ENCODE assay signal across 1 cellular context in the genomic region with DNA sequence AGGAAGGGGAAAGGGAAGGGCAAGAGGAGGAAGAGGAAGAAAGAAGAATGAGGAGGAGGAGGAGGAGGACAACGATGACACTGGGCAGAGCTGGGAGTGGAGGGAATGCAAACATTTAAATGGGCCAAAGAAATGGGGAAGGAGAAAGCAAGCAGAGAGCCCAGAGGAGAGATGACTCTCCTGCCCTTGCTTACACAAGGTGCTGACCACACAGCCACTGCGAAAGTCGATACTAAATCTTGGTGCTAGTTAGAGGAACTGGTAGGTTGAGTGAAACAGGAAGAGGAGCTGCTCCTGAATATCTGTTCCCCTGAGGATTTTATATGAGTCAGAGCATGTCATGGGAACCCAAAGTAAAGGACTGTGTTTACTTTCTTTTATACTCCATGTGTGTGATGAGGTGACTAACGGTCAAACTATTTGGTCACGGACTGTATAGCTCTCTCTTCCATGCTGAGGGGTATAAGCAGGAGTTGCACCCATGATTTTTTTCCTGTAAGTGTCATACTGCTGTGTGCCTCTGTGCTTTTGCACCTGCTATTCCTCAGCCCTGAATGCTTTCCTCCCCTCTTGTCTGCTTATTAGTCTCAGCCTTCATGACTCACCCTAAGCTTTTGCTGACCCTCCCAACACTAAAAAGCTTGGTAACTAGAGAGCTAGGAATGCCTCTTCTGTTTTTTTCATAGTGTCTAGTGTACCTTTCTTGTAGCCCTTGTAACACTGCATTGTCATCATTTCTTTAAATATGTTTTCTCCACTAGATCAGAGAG.
TF ChIP-seq lines count a peak whose summit lies in the region.

No MANE protein-coding gene starts in this region.

TF ChIP-seq in K562, 482 proteins besides CTCF, POLR2A, EP300 and RAD21 (continued from another document and continues in another):
- TF ChIP-seq, protein P1, sequence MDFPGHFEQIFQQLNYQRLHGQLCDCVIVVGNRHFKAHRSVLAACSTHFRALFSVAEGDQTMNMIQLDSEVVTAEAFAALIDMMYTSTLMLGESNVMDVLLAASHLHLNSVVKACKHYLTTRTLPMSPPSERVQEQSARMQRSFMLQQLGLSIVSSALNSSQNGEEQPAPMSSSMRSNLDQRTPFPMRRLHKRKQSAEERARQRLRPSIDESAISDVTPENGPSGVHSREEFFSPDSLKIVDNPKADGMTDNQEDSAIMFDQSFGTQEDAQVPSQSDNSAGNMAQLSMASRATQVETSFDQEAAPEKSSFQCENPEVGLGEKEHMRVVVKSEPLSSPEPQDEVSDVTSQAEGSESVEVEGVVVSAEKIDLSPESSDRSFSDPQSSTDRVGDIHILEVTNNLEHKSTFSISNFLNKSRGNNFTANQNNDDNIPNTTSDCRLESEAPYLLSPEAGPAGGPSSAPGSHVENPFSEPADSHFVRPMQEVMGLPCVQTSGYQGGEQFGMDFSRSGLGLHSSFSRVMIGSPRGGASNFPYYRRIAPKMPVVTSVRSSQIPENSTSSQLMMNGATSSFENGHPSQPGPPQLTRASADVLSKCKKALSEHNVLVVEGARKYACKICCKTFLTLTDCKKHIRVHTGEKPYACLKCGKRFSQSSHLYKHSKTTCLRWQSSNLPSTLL (IDR thresholded peaks at IDR 0.05): no peak
- TF ChIP-seq, protein P2, sequence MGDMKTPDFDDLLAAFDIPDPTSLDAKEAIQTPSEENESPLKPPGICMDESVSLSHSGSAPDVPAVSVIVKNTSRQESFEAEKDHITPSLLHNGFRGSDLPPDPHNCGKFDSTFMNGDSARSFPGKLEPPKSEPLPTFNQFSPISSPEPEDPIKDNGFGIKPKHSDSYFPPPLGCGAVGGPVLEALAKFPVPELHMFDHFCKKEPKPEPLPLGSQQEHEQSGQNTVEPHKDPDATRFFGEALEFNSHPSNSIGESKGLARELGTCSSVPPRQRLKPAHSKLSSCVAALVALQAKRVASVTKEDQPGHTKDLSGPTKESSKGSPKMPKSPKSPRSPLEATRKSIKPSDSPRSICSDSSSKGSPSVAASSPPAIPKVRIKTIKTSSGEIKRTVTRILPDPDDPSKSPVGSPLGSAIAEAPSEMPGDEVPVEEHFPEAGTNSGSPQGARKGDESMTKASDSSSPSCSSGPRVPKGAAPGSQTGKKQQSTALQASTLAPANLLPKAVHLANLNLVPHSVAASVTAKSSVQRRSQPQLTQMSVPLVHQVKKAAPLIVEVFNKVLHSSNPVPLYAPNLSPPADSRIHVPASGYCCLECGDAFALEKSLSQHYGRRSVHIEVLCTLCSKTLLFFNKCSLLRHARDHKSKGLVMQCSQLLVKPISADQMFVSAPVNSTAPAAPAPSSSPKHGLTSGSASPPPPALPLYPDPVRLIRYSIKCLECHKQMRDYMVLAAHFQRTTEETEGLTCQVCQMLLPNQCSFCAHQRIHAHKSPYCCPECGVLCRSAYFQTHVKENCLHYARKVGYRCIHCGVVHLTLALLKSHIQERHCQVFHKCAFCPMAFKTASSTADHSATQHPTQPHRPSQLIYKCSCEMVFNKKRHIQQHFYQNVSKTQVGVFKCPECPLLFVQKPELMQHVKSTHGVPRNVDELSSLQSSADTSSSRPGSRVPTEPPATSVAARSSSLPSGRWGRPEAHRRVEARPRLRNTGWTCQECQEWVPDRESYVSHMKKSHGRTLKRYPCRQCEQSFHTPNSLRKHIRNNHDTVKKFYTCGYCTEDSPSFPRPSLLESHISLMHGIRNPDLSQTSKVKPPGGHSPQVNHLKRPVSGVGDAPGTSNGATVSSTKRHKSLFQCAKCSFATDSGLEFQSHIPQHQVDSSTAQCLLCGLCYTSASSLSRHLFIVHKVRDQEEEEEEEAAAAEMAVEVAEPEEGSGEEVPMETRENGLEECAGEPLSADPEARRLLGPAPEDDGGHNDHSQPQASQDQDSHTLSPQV (IDR thresholded peaks at IDR 0.05): no peak
- TF ChIP-seq ZKSCAN3 (CRISPR knock-in tag; IDR thresholded peaks at IDR 0.05) (no peak), KLF16 (IDR thresholded peaks at IDR 0.05) (no peak), PML (IDR thresholded peaks at IDR 0.05; ENCODE audit: low read length) (no peak; the same call in 1 of the 2 replicates), KDM5B (IDR thresholded peaks at IDR 0.05; ENCODE audit: insufficient replicate concordance, low read depth, low read length) (no peak), HLTF (IDR thresholded peaks at IDR 0.05) (no peak), NCOA4 (IDR thresholded peaks at IDR 0.05; ENCODE audit: partially characterized antibody) (no peak), NR1H2 (CRISPR knock-in tag; IDR thresholded peaks at IDR 0.05) (0 out of 2 replicates have a peak, but pooled peaks have one; percentile 17), ZNF444 (CRISPR knock-in tag; IDR thresholded peaks at IDR 0.05) (no peak), SNIP1 (IDR thresholded peaks at IDR 0.05; ENCODE audit: low read depth) (no peak), PPARD (CRISPR knock-in tag; IDR thresholded peaks at IDR 0.05) (no peak), SOX6 (IDR thresholded peaks at IDR 0.05) (0 out of 2 replicates have a peak, but pooled peaks have one; percentile 13), KAT7 (CRISPR knock-in tag; IDR thresholded peaks at IDR 0.05; ENCODE audit: borderline replicate concordance) (no peak), TEAD1 (CRISPR knock-in tag; IDR thresholded peaks at IDR 0.05) (peak in 1 of 2 experiments; percentile 65; a peak in 1 of 4 replicates), ETV1 (tag; conservative IDR thresholded peaks at IDR 0.05; ENCODE audit: low read depth) (no peak), TCF7L2 (IDR thresholded peaks at IDR 0.05; ENCODE audit: low read depth, low read length) (peak; percentile 30; the same call in 1 of the 2 replicates), DDX20 (tag; IDR thresholded peaks at IDR 0.05; ENCODE audit: low read depth) (no peak), POLR3G (IDR thresholded peaks at IDR 0.05; ENCODE audit: extremely low read depth, insufficient read length, insufficient replicate concordance) (no peak), MAFF (IDR thresholded peaks at IDR 0.05; ENCODE audit: low read length) (peak; percentile 1; the same call in 1 of the 2 replicates), FOXA3 (CRISPR knock-in tag; conservative IDR thresholded peaks at IDR 0.05 in 1 of 2, IDR thresholded peaks at IDR 0.05 in 1 of 2) (peak; percentile 66 to 81; a peak in 3 of 4 replicates), SMARCA4 (IDR thresholded peaks at IDR 0.05) (peak; percentile 76; the same call in 1 of the 2 replicates), ZC3H8 (IDR thresholded peaks at IDR 0.05) (no peak), ZNF583 (CRISPR knock-in tag; IDR thresholded peaks at IDR 0.05) (no peak), ZFP30 (CRISPR knock-in tag; IDR thresholded peaks at IDR 0.05; ENCODE audit: borderline replicate concordance) (no peak), ZNF384 (IDR thresholded peaks at IDR 0.05; ENCODE audit: low read depth, low read length) (peak; percentile 25; the same call in 1 of the 2 replicates), ZNF263 (CRISPR knock-in tag; IDR thresholded peaks at IDR 0.05; ENCODE audit: borderline replicate concordance) (peak; percentile 51), LEF1 (IDR thresholded peaks at IDR 0.05) (peak; percentile 53; the same call in 1 of the 2 replicates), FOSL1 (tag; conservative IDR thresholded peaks at IDR 0.05) (peak; percentile 96), TCF3 (CRISPR knock-in tag; IDR thresholded peaks at IDR 0.05) (peak; percentile 37; the same call in 1 of the 2 replicates), NRF1 (conservative IDR thresholded peaks at IDR 0.05 in 1 of 2, IDR thresholded peaks at IDR 0.05 in 1 of 2) (no peak; a peak in 1 of 4 replicates), MTA1 (IDR thresholded peaks at IDR 0.05; ENCODE audit: borderline replicate concordance) (peak; percentile 40; the same call in 1 of the 2 replicates), KHSRP (IDR thresholded peaks at IDR 0.05) (no peak), ZNF124 (CRISPR knock-in tag; IDR thresholded peaks at IDR 0.05) (no peak)
- TF ChIP-seq, protein P3, sequence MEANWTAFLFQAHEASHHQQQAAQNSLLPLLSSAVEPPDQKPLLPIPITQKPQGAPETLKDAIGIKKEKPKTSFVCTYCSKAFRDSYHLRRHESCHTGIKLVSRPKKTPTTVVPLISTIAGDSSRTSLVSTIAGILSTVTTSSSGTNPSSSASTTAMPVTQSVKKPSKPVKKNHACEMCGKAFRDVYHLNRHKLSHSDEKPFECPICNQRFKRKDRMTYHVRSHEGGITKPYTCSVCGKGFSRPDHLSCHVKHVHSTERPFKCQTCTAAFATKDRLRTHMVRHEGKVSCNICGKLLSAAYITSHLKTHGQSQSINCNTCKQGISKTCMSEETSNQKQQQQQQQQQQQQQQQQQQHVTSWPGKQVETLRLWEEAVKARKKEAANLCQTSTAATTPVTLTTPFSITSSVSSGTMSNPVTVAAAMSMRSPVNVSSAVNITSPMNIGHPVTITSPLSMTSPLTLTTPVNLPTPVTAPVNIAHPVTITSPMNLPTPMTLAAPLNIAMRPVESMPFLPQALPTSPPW (CRISPR knock-in tag; IDR thresholded peaks at IDR 0.05): no peak
- TF ChIP-seq, protein P4, sequence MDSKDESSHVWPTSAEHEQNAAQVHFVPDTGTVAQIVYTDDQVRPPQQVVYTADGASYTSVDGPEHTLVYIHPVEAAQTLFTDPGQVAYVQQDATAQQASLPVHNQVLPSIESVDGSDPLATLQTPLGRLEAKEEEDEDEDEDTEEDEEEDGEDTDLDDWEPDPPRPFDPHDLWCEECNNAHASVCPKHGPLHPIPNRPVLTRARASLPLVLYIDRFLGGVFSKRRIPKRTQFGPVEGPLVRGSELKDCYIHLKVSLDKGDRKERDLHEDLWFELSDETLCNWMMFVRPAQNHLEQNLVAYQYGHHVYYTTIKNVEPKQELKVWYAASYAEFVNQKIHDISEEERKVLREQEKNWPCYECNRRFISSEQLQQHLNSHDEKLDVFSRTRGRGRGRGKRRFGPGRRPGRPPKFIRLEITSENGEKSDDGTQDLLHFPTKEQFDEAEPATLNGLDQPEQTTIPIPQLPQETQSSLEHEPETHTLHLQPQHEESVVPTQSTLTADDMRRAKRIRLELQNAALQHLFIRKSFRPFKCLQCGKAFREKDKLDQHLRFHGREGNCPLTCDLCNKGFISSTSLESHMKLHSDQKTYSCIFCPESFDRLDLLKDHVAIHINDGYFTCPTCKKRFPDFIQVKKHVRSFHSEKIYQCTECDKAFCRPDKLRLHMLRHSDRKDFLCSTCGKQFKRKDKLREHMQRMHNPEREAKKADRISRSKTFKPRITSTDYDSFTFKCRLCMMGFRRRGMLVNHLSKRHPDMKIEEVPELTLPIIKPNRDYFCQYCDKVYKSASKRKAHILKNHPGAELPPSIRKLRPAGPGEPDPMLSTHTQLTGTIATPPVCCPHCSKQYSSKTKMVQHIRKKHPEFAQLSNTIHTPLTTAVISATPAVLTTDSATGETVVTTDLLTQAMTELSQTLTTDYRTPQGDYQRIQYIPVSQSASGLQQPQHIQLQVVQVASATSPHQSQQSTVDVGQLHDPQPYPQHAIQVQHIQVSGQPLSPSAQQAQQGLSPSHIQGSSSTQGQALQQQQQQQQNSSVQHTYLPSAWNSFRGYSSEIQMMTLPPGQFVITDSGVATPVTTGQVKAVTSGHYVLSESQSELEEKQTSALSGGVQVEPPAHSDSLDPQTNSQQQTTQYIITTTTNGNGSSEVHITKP (IDR thresholded peaks at IDR 0.05; ENCODE audit: partially characterized antibody): peak; percentile 96
- TF ChIP-seq, protein P5, sequence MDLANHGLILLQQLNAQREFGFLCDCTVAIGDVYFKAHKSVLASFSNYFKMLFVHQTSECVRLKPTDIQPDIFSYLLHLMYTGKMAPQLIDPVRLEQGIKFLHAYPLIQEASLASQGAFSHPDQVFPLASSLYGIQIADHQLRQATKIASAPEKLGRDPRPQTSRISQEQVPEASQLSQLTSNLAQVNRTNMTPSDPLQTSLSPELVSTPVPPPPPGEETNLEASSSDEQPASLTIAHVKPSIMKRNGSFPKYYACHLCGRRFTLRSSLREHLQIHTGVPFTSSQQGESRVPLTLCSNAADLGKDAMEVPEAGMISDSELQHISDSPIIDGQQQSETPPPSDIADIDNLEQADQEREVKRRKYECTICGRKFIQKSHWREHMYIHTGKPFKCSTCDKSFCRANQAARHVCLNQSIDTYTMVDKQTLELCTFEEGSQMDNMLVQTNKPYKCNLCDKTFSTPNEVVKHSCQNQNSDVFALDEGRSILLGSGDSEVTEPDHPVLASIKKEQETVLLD (IDR thresholded peaks at IDR 0.05): no peak
- TF ChIP-seq, protein P6, sequence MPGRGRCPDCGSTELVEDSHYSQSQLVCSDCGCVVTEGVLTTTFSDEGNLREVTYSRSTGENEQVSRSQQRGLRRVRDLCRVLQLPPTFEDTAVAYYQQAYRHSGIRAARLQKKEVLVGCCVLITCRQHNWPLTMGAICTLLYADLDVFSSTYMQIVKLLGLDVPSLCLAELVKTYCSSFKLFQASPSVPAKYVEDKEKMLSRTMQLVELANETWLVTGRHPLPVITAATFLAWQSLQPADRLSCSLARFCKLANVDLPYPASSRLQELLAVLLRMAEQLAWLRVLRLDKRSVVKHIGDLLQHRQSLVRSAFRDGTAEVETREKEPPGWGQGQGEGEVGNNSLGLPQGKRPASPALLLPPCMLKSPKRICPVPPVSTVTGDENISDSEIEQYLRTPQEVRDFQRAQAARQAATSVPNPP (IDR thresholded peaks at IDR 0.05; ENCODE audit: borderline replicate concordance, insufficient read depth, insufficient read length): no peak
- TF ChIP-seq, protein P7, sequence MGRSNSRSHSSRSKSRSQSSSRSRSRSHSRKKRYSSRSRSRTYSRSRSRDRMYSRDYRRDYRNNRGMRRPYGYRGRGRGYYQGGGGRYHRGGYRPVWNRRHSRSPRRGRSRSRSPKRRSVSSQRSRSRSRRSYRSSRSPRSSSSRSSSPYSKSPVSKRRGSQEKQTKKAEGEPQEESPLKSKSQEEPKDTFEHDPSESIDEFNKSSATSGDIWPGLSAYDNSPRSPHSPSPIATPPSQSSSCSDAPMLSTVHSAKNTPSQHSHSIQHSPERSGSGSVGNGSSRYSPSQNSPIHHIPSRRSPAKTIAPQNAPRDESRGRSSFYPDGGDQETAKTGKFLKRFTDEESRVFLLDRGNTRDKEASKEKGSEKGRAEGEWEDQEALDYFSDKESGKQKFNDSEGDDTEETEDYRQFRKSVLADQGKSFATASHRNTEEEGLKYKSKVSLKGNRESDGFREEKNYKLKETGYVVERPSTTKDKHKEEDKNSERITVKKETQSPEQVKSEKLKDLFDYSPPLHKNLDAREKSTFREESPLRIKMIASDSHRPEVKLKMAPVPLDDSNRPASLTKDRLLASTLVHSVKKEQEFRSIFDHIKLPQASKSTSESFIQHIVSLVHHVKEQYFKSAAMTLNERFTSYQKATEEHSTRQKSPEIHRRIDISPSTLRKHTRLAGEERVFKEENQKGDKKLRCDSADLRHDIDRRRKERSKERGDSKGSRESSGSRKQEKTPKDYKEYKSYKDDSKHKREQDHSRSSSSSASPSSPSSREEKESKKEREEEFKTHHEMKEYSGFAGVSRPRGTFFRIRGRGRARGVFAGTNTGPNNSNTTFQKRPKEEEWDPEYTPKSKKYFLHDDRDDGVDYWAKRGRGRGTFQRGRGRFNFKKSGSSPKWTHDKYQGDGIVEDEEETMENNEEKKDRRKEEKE (IDR thresholded peaks at IDR 0.05; ENCODE audit: borderline replicate concordance in 1 of 2, control insufficient read depth in 1 of 2, low read depth in 2 of 2, low read length in 1 of 2): no peak
- TF ChIP-seq, protein P8, sequence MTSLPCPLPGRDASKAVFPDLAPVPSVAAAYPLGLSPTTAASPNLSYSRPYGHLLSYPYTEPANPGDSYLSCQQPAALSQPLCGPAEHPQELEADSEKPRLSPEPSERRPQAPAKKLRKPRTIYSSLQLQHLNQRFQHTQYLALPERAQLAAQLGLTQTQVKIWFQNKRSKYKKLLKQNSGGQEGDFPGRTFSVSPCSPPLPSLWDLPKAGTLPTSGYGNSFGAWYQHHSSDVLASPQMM (CRISPR knock-in tag; IDR thresholded peaks at IDR 0.05): no peak
- TF ChIP-seq, protein P9, sequence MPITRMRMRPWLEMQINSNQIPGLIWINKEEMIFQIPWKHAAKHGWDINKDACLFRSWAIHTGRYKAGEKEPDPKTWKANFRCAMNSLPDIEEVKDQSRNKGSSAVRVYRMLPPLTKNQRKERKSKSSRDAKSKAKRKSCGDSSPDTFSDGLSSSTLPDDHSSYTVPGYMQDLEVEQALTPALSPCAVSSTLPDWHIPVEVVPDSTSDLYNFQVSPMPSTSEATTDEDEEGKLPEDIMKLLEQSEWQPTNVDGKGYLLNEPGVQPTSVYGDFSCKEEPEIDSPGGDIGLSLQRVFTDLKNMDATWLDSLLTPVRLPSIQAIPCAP (CRISPR knock-in tag; IDR thresholded peaks at IDR 0.05; ENCODE audit: borderline replicate concordance): no peak
